8 cellular contexts compared by ENCODE assay signal in the genomic region with DNA sequence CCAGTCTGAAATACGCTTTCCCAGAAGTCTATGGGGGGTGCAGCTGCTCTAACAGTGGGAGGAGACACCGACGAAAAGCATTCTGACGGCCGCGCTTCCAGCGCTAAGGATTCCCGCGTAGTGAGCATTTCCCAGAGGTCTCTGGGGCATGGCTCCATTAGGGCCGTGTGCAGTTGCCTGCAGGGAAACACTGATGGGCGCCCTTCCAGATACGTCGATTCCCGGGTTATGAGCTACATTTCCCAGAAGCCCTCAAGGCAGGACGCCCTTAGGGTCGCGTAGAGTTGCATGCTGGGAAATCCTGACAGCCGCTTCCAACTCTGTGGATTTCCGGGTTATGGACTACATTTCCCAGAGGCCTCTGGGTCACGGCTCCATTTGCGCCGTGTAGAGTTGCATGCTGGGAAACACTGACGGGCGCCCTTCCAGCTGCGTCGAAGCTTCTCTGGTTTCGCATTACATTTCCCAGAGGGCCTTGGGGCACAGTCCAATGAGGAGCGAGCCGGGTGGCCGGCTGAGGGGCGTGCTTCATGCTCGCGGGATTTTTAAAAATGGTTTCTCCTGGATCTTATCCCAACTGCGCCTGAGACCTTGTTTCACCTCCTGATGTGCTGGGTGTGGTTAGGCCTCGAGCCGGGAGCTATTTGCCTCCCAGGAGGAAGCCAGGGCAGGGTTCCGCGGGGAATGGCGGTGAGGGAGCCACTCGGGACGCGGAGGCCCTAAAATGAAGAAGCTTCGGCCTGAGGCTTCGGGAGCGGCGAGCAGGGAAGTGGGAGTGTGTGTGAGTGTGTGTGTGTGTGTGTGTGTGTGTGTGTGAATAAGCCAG. TPM values are rescaled to one million over a fixed set of nuclear protein-coding genes. Genes with fewer than 3 reads are reported as not detected.
DNase-seq lines count a peak whose midpoint lies in the region; ATAC-seq, FAIRE-seq and TF ChIP-seq lines count a peak whose summit lies in the region.

No MANE protein-coding gene starts in this region.

- H3K9me3 ChIP-seq in A549 = peaks cover 60% of the 10 kb centered on the region

- peak overlapping the region; percentile 89 for H3K27ac Mint-ChIP-seq in activated CD4-positive, alpha-beta T cell treated with anti-CD3 and anti-CD28 coated beads for 36 hours

- POLR2A ChIA-PET in A549 (lab: Yijun Ruan, JAX) = interaction anchor here (0.6 to 1.6 kb wide), 5 partner anchors 16 to 1331 kb away, joined by 3 to 11 read pairs (median 5); a partner anchor contains a TSS
- POLR2A ChIA-PET in activated CD4-positive, alpha-beta T cell treated with anti-CD3 and anti-CD28 coated beads for 36 hours (lab: Charles Lee) = interaction anchor here (0.6 to 1.2 kb wide), 5 partner anchors 11 to 827 kb away, joined by 5 to 6 read pairs (median 5); no protein-coding TSS in a partner anchor

- peaks cover 39% of the 10 kb centered on the region for H3K36me3 Mint-ChIP-seq in activated CD4-positive, alpha-beta T cell treated with anti-CD3 and anti-CD28 coated beads for 36 hours (ENCODE audit: low read depth)

- WGBS in A549 (ENCODE audit: missing lambda C conversion rate) = 3% methylated on average over 35 of the region's 46 CpGs

- no peak for TF ChIP-seq RAD21 in A549 (conservative IDR thresholded peaks at IDR 0.05 in 1 of 2, IDR thresholded peaks at IDR 0.05 in 1 of 2)

- H3K27ac ChIP-seq in A549 = peak overlapping the region; percentile 71 to 84
- H3K27ac ChIP-seq in cingulate gyrus (ENCODE audit: low read depth, low read length) = peak overlapping the region; percentile 83

- no peak for TF ChIP-seq CTCF in A549 (IDR thresholded peaks at IDR 0.05)

- peak overlapping the region; percentile 100 for H3K4me3 Mint-ChIP-seq in activated CD4-positive, alpha-beta T cell treated with anti-CD3 and anti-CD28 coated beads for 36 hours

- DNase-seq in A549 (ENCODE audit: low read depth in 1 of 2, low spot score in 1 of 2) = peak; percentile 95 to 99
- peak; percentile 94 for DNase-seq in NCI-H2196 treated with DMSO at 0.1 percent for 48 hours (lab: John Stamatoyannopoulos, UW; ENCODE audit: unreplicated experiment)
- peak; percentile 93 for DNase-seq in activated CD4-positive, alpha-beta T cell treated with anti-CD3 and anti-CD28 coated beads for 36 hours
- peak; percentile 96 for DNase-seq in kidney tubule cell (ENCODE audit: low spot score)
- peak; percentile 53 to 72 for DNase-seq in stimulated activated CD4-positive, alpha-beta T cell treated with anti-CD3 and anti-CD28 coated beads, Interleukin-1b, Interleukin-23, amount 100 ng/mL, for 1 hour (ENCODE audit: low read depth in 2 of 2)

- 0 out of 2 replicates have a peak, but pooled peaks have one; percentile 13 for TF ChIP-seq POLR2A in A549 (IDR thresholded peaks at IDR 0.05; ENCODE audit: low read length)

- peaks cover 15% of the 10 kb centered on the region for H3K4me1 Mint-ChIP-seq in activated CD4-positive, alpha-beta T cell treated with anti-CD3 and anti-CD28 coated beads for 36 hours

- peak; percentile 94 for FAIRE-seq in A549 (lab: Jason Lieb, UNC)

- ATAC-seq in A549 = peak; percentile 98 to 99
- ATAC-seq in GM18858 (IDR thresholded peaks at IDR 0.05; ENCODE audit: unreplicated experiment) = peak; percentile 88
- ATAC-seq in HG03095 (IDR thresholded peaks at IDR 0.05; ENCODE audit: unreplicated experiment) = peak; percentile 91
- peak; percentile 99 for ATAC-seq in activated CD4-positive, alpha-beta T cell treated with anti-CD3 and anti-CD28 coated beads for 36 hours

- no peak for TF ChIP-seq EP300 in A549 (IDR thresholded peaks at IDR 0.05)

- peak overlapping the region; percentile 79 for H3K4me2 ChIP-seq in A549

- peaks cover 13% of the 10 kb centered on the region for H3K9me3 Mint-ChIP-seq in activated CD4-positive, alpha-beta T cell treated with anti-CD3 and anti-CD28 coated beads for 36 hours (ENCODE audit: low read depth)

- H3K4me3 ChIP-seq in A549 = peak overlapping the region; percentile 71

- 0 out of 3 replicates have a peak, but pooled peaks cover 3% of the 10 kb centered on the region for H3K4me1 ChIP-seq in A549

- intact Hi-C loops in activated CD4-positive, alpha-beta T cell treated with anti-CD3 and anti-CD28 coated beads for 36 hours (cut with DNase I, micrococcal nuclease) = loop anchor here (1.0 to 5.0 kb wide), 10 partner anchors 17 to 578 kb away; a partner anchor contains a TSS

- CTCF ChIA-PET in A549 (lab: Yijun Ruan, JAX) = interaction anchor here (0.8 to 1.3 kb wide), 3 partner anchors 13 to 21 kb away, joined by 3 to 4 read pairs (median 3); no protein-coding TSS in a partner anchor
- CTCF ChIA-PET in activated CD4-positive, alpha-beta T cell treated with anti-CD3 and anti-CD28 coated beads for 36 hours (lab: Charles Lee) = interaction anchor here (0.7 to 1.1 kb wide), 2 partner anchors 16 to 210 kb away, joined by 3 read pairs; no protein-coding TSS in a partner anchor

- no peaks in the 10 kb centered on the region for H3K27me3 Mint-ChIP-seq in activated CD4-positive, alpha-beta T cell treated with anti-CD3 and anti-CD28 coated beads for 36 hours

TF ChIP-seq in A549, 52 proteins besides CTCF, POLR2A, EP300 and RAD21 (continues in another document):
- TF ChIP-seq HEYL (CRISPR knock-in tag; IDR thresholded peaks at IDR 0.05) = 0 out of 2 replicates have a peak, but pooled peaks have one; percentile 38
- TF ChIP-seq, protein P1, sequence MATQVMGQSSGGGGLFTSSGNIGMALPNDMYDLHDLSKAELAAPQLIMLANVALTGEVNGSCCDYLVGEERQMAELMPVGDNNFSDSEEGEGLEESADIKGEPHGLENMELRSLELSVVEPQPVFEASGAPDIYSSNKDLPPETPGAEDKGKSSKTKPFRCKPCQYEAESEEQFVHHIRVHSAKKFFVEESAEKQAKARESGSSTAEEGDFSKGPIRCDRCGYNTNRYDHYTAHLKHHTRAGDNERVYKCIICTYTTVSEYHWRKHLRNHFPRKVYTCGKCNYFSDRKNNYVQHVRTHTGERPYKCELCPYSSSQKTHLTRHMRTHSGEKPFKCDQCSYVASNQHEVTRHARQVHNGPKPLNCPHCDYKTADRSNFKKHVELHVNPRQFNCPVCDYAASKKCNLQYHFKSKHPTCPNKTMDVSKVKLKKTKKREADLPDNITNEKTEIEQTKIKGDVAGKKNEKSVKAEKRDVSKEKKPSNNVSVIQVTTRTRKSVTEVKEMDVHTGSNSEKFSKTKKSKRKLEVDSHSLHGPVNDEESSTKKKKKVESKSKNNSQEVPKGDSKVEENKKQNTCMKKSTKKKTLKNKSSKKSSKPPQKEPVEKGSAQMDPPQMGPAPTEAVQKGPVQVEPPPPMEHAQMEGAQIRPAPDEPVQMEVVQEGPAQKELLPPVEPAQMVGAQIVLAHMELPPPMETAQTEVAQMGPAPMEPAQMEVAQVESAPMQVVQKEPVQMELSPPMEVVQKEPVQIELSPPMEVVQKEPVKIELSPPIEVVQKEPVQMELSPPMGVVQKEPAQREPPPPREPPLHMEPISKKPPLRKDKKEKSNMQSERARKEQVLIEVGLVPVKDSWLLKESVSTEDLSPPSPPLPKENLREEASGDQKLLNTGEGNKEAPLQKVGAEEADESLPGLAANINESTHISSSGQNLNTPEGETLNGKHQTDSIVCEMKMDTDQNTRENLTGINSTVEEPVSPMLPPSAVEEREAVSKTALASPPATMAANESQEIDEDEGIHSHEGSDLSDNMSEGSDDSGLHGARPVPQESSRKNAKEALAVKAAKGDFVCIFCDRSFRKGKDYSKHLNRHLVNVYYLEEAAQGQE (IDR thresholded peaks at IDR 0.05) = no peak
- TF ChIP-seq CEBPB (IDR thresholded peaks at IDR 0.05) = no peak
- TF ChIP-seq, protein P2, sequence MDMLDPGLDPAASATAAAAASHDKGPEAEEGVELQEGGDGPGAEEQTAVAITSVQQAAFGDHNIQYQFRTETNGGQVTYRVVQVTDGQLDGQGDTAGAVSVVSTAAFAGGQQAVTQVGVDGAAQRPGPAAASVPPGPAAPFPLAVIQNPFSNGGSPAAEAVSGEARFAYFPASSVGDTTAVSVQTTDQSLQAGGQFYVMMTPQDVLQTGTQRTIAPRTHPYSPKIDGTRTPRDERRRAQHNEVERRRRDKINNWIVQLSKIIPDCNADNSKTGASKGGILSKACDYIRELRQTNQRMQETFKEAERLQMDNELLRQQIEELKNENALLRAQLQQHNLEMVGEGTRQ (IDR thresholded peaks at IDR 0.05) = peak; percentile 18; the same call in 1 of the 2 replicates
- TF ChIP-seq NR3C1 (IDR thresholded peaks at IDR 0.05) = no peak
- TF ChIP-seq, protein P3, sequence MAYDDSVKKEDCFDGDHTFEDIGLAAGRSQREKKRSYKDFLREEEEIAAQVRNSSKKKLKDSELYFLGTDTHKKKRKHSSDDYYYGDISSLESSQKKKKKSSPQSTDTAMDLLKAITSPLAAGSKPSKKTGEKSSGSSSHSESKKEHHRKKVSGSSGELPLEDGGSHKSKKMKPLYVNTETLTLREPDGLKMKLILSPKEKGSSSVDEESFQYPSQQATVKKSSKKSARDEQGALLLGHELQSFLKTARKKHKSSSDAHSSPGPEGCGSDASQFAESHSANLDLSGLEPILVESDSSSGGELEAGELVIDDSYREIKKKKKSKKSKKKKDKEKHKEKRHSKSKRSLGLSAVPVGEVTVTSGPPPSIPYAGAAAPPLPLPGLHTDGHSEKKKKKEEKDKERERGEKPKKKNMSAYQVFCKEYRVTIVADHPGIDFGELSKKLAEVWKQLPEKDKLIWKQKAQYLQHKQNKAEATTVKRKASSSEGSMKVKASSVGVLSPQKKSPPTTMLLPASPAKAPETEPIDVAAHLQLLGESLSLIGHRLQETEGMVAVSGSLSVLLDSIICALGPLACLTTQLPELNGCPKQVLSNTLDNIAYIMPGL (CRISPR knock-in tag; IDR thresholded peaks at IDR 0.05; ENCODE audit: borderline replicate concordance) = no peak
- TF ChIP-seq, protein P4, sequence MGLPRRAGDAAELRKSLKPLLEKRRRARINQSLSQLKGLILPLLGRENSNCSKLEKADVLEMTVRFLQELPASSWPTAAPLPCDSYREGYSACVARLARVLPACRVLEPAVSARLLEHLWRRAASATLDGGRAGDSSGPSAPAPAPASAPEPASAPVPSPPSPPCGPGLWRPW (IDR thresholded peaks at IDR 0.05) = no peak
- TF ChIP-seq EHMT2 (IDR thresholded peaks at IDR 0.05; ENCODE audit: low read depth) = no peak

RNA-seq across cellular contexts. Expression of a gene that starts 17.2 kb away (rescaled TPM):
- polyA plus RNA-seq in A549 (2011; rRNA removed) (18.1 and 19.2 TPM in 2 replicates), A549 (2017; fragmentation: RNase III; extraction: RNeasy Plus Mini Kit Qiagen cat#74134 plus additional on column Dnase treatment) (14.5 to 16.3 TPM (median 16.0 TPM) in 3 replicates)
- polyA plus RNA-seq in A549 (2012; cell fraction: cytosol; rRNA removed) = 17.2 and 20.1 TPM in 2 replicates
- 75.8 and 108 TPM in 2 replicates for polyA plus RNA-seq in A549 (2012; cell fraction: nucleus; rRNA removed)
- polyA minus RNA-seq in A549 (2011; rRNA and poly(A)+ RNA removed) = 17.1 and 20.7 TPM in 2 replicates
- total RNA-seq in activated CD4-positive, alpha-beta T cell treated with anti-CD3 and anti-CD28 coated beads for 36 hours = 10 to 100 TPM; 24.3 to 29.7 TPM

RNA-seq across cellular contexts. Expression of a gene that starts 53.2 kb away (rescaled TPM):
- polyA plus RNA-seq in A549 (2011; rRNA removed) = 0.57 and 0.78 TPM in 2 replicates
- 0.08 TPM in 2 replicates for polyA plus RNA-seq in A549 (2012; cell fraction: cytosol; rRNA removed)
- 0.04 and 0.09 TPM in 2 replicates for polyA plus RNA-seq in A549 (2012; cell fraction: nucleus; rRNA removed)
- 0.30 to 0.67 TPM (median 0.63 TPM) in 3 replicates for polyA plus RNA-seq in A549 (2017; fragmentation: RNase III; extraction: RNeasy Plus Mini Kit Qiagen cat#74134 plus additional on column Dnase treatment)
- polyA minus RNA-seq in A549 (2011; rRNA and poly(A)+ RNA removed) = 0.54 and 0.74 TPM in 2 replicates
- 1 to 10 TPM; 5.8 to 7.4 TPM for total RNA-seq in activated CD4-positive, alpha-beta T cell treated with anti-CD3 and anti-CD28 coated beads for 36 hours

Comparison
In these comparisons a context has a peak if more than half of its experiments do, and no peak if none do; other contexts are left out.
1. Peak in every context shown above with its lines: DNase-seq, ATAC-seq, H3K4me3 ChIP-seq and H3K27ac ChIP-seq.